16 cellular contexts compared by ENCODE assay signal in the genomic region with DNA sequence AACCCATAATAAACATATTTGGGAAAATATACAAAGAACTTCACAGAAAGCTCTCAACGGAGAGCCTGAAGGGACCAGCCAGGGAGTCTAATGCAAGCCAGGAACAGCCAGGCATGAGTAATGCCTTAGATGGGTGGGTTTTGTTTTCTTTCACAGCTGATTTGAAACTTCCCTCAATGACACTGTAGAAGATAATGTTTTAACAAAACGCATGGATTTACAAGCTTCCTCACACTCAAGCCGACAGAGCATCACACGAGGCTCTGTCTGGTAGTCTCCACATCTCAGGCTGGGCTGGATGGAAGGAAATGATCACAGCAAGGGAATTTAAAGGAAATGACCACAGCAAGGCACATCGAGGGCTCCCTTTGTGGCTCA.
DNase-seq lines count a peak whose midpoint lies in the region; ATAC-seq and TF ChIP-seq lines count a peak whose summit lies in the region.
"Had no signal": no experiment of that assay in that cellular context is flagged by ENCODE, and none has a peak within 500 bp of the region (broad histone marks: within the 10 kb centered on the region; RNA-seq: fewer than 3 reads in every experiment).

No MANE protein-coding gene starts in this region.

- H3K9me3 ChIP-seq in AG04450 (ENCODE audit: control insufficient read depth, insufficient read depth, low read length) (no peaks in the 10 kb centered on the region), adipocyte (ENCODE audit: control insufficient read depth, low read length) (no peaks in the 10 kb centered on the region)
- H3K9me3 ChIP-seq: spleen, upper lobe of right lung had no signal

- H3K27ac ChIP-seq in AG04450 (ENCODE audit: low read depth, low read length) = peak overlapping the region; percentile 79
- H3K27ac ChIP-seq: spleen, upper lobe of right lung had no signal

- peaks cover 21% of the 10 kb centered on the region for H3K4me1 ChIP-seq in adipocyte (ENCODE audit: control insufficient read depth, insufficient read depth, low read length)
- H3K4me1 ChIP-seq: spleen had no signal

- DNase-seq in AG04450 (ENCODE audit: low read depth, low spot score) (no peak), adipocyte (ENCODE audit: low read depth) (peak; percentile 85), fibroblast of pulmonary artery (ENCODE audit: low read depth) (peak; percentile 76), nephron progenitor cell (no peak), NCI-H1930 (lab: John Stamatoyannopoulos, UW) (no peak), NOMO-1 (lab: John Stamatoyannopoulos, UW; ENCODE audit: unreplicated experiment in 2 of 2) (no peak)
- DNase-seq: activated CD8-positive, alpha-beta T cell treated with anti-CD3 and anti-CD28 coated beads, Interleukin-2, amount 10 ng/mL, durations not matched to agents 7 days and 5 days; activated naive CD4-positive, alpha-beta T cell treated with anti-CD3 and anti-CD28 coated beads for 36 hours; left colon; NCI-H1417; NCI-H524; spleen; upper lobe of right lung had no signal

- H3K36me3 ChIP-seq in adipocyte (ENCODE audit: control insufficient read depth, insufficient read depth, low read length, severe bottlenecking) = no peaks in the 10 kb centered on the region
- H3K36me3 ChIP-seq: spleen, upper lobe of right lung had no signal

- CTCF ChIA-PET in AG04450 (lab: Charles Lee) = interaction anchor here (0.6 kb wide), 1 partner anchor 337 kb away, joined by 9 read pairs; no protein-coding TSS in a partner anchor

- H3K27me3 Mint-ChIP-seq in nephron progenitor cell (ENCODE audit: low read depth, poor library complexity) = peaks cover 3% of the 10 kb centered on the region

- peaks cover 46% of the 10 kb centered on the region for H3K4me1 Mint-ChIP-seq in nephron progenitor cell

- no peaks in the 10 kb centered on the region for H3K36me3 Mint-ChIP-seq in nephron progenitor cell (ENCODE audit: low read depth)

- H3K9ac ChIP-seq in adipocyte (ENCODE audit: low read length) = peak overlapping the region; percentile 45

- no peak overlapping the region for H3K4me3 Mint-ChIP-seq in nephron progenitor cell
- H3K4me3 Mint-ChIP-seq: activated CD8-positive, alpha-beta T cell treated with anti-CD3 and anti-CD28 coated beads, Interleukin-2, amount 10 ng/mL, durations not matched to agents 7 days and 5 days; activated naive CD4-positive, alpha-beta T cell treated with anti-CD3 and anti-CD28 coated beads for 36 hours had no signal

- H3K4me3 ChIP-seq in AG04450 (ENCODE audit: low read depth, low read length) = no peak overlapping the region
- peak overlapping the region; percentile 60 for H3K4me3 ChIP-seq in adipocyte (ENCODE audit: low read length)
- H3K4me3 ChIP-seq in fibroblast of pulmonary artery (replicated peaks; ENCODE audit: low read depth, low read length) = no peak overlapping the region
- H3K4me3 ChIP-seq: spleen, upper lobe of right lung had no signal

- POLR2A ChIA-PET in AG04450 (lab: Yijun Ruan, JAX) = no interaction called here

- ATAC-seq in HG02798 (IDR thresholded peaks at IDR 0.05; ENCODE audit: poor library complexity, unreplicated experiment) (no peak), GM18909 (IDR thresholded peaks at IDR 0.05; ENCODE audit: poor library complexity, unreplicated experiment) (no peak)
- ATAC-seq: activated CD8-positive, alpha-beta T cell treated with anti-CD3 and anti-CD28 coated beads, Interleukin-2, amount 10 ng/mL, durations not matched to agents 7 days and 5 days; HepG2; left colon; upper lobe of right lung had no signal

- no peaks in the 10 kb centered on the region for H3K9me3 Mint-ChIP-seq in nephron progenitor cell
- H3K9me3 Mint-ChIP-seq: activated naive CD4-positive, alpha-beta T cell treated with anti-CD3 and anti-CD28 coated beads for 36 hours had no signal

- no peak for TF ChIP-seq CTCF in AG04450 (IDR thresholded peaks at IDR 0.05; ENCODE audit: low read depth, low read length)
- no peak for TF ChIP-seq CTCF in fibroblast of pulmonary artery (IDR thresholded peaks at IDR 0.05; ENCODE audit: low read length, missing control alignments)
- no peak for TF ChIP-seq CTCF in nephron progenitor cell (IDR thresholded peaks at IDR 0.05)

- peak overlapping the region; percentile 91 for H3K27ac Mint-ChIP-seq in nephron progenitor cell
- H3K27ac Mint-ChIP-seq: activated CD8-positive, alpha-beta T cell treated with anti-CD3 and anti-CD28 coated beads, Interleukin-2, amount 10 ng/mL, durations not matched to agents 7 days and 5 days; activated naive CD4-positive, alpha-beta T cell treated with anti-CD3 and anti-CD28 coated beads for 36 hours had no signal

- H3K27me3 ChIP-seq in AG04450 (ENCODE audit: control insufficient read depth, insufficient read depth, low read length) (no peaks in the 10 kb centered on the region), adipocyte (replicated peaks; ENCODE audit: control insufficient read depth, insufficient read depth, low read length) (no peaks in the 10 kb centered on the region)
- H3K27me3 ChIP-seq: spleen, upper lobe of right lung had no signal

Comparison
In these comparisons a context has a peak if more than half of its experiments do, and no peak if none do; other contexts are left out.
1. DNase-seq: peak in adipocyte (single experiment) and fibroblast of pulmonary artery (single experiment); none in AG04450 (single experiment), nephron progenitor cell (single experiment), NCI-H1930 (0 of 2) and NOMO-1 (0 of 2).